In genomic region chr6:43172127-43173007, GRCh38 we compare ENCODE assay signal across 8 cellular contexts. TPM values are rescaled to one million over a fixed set of nuclear protein-coding genes. Genes with fewer than 3 reads are reported as not detected.
DNase-seq lines count a peak whose midpoint lies in the region; ATAC-seq and TF ChIP-seq lines count a peak whose summit lies in the region.

No MANE protein-coding gene starts in this region.

- DNase-seq in AG09309 (ENCODE audit: low read depth) = no peak
- DNase-seq in H7 = peak; percentile 80
- DNase-seq in SJSA1 (ENCODE audit: low read depth in 1 of 2, low spot score in 2 of 2) = peak in 1 of 2 experiments; percentile 38
- peak; percentile 59 for DNase-seq in activated naive CD8-positive, alpha-beta T cell treated with anti-CD3 and anti-CD28 coated beads, Interleukin-2, amount 50 U/mL, for 24 hours
- DNase-seq in hepatic stellate cell (ENCODE audit: low spot score) = peak; percentile 32
- peak; percentile 65 for DNase-seq in prostate gland (ENCODE audit: low spot score)

- no peaks in the 10 kb centered on the region for H3K9me3 Mint-ChIP-seq in activated naive CD8-positive, alpha-beta T cell treated with anti-CD3 and anti-CD28 coated beads, Interleukin-2, amount 50 U/mL, for 24 hours

- TF ChIP-seq CTCF in AG09309 (IDR thresholded peaks at IDR 0.05; ENCODE audit: control insufficient read depth, insufficient read depth, low read depth, low read length, missing control alignments) (no peak), prostate gland (IDR thresholded peaks at IDR 0.05) (no peak)

- WGBS in prostate gland = 2% methylated on average over 43 of the region's 43 CpGs

- intact Hi-C loops in prostate gland (cut with DNase I) = loop anchor here (5.0 kb wide), 1 partner anchor 160 kb away; the partner anchor contains the start of genes KLHDC3 and MEA1

- H3K4me3 Mint-ChIP-seq in activated naive CD8-positive, alpha-beta T cell treated with anti-CD3 and anti-CD28 coated beads, Interleukin-2, amount 50 U/mL, for 24 hours = peak overlapping the region; percentile 98

- H3K4me1 ChIP-seq in SJSA1 (replicated peaks) (peaks cover 31% of the 10 kb centered on the region), prostate gland (replicated peaks) (peaks cover 11% of the 10 kb centered on the region)

- peaks cover 48% of the 10 kb centered on the region for H3K4me1 Mint-ChIP-seq in activated naive CD8-positive, alpha-beta T cell treated with anti-CD3 and anti-CD28 coated beads, Interleukin-2, amount 50 U/mL, for 24 hours

- H3K9me3 ChIP-seq in SJSA1 (replicated peaks) (no peaks in the 10 kb centered on the region), prostate gland (no peaks in the 10 kb centered on the region)

- H3K27me3 ChIP-seq in H7 (ENCODE audit: control insufficient read depth, insufficient read depth, low read length) (peaks cover 3% of the 10 kb centered on the region; the same call in 1 of the 2 replicates), SJSA1 (replicated peaks) (no peaks in the 10 kb centered on the region), prostate gland (replicated peaks; ENCODE audit: insufficient read depth) (no peaks in the 10 kb centered on the region)

- peak overlapping the region; percentile 78 for H3K4me3 ChIP-seq in AG09309 (ENCODE audit: control insufficient read depth, low read depth, low read length)
- peak overlapping the region; percentile 84 for H3K4me3 ChIP-seq in H7 (ENCODE audit: insufficient read depth, low read depth, low read length)
- peak overlapping the region; percentile 96 for H3K4me3 ChIP-seq in SJSA1
- H3K4me3 ChIP-seq in prostate gland = peak overlapping the region; percentile 96 to 98

- H3K27ac ChIP-seq in SJSA1 = peak overlapping the region; percentile 62
- H3K27ac ChIP-seq in prostate gland = peak overlapping the region; percentile 99 to 100

- no peak for ATAC-seq in activated naive CD8-positive, alpha-beta T cell treated with anti-CD3 and anti-CD28 coated beads, Interleukin-2, amount 50 U/mL, for 24 hours
- ATAC-seq in HG03432 (IDR thresholded peaks at IDR 0.05; ENCODE audit: unreplicated experiment) (no peak), HG02678 (IDR thresholded peaks at IDR 0.05; ENCODE audit: unreplicated experiment) (no peak)

- H3K36me3 Mint-ChIP-seq in activated naive CD8-positive, alpha-beta T cell treated with anti-CD3 and anti-CD28 coated beads, Interleukin-2, amount 50 U/mL, for 24 hours (ENCODE audit: low read depth) = peaks cover 24% of the 10 kb centered on the region

- peaks cover 2% of the 10 kb centered on the region for H3K27me3 Mint-ChIP-seq in activated naive CD8-positive, alpha-beta T cell treated with anti-CD3 and anti-CD28 coated beads, Interleukin-2, amount 50 U/mL, for 24 hours

- peak; percentile 38 for TF ChIP-seq POLR2A in prostate gland (IDR thresholded peaks at IDR 0.05)

- H3K36me3 ChIP-seq in H7 (replicated peaks; ENCODE audit: control insufficient read depth, insufficient read depth, low read length) (peaks cover 16% of the 10 kb centered on the region), SJSA1 (peaks cover 46% of the 10 kb centered on the region), prostate gland (peaks cover 2 to 8% of the 10 kb centered on the region in 2 donors)

- peak overlapping the region; percentile 81 for H3K27ac Mint-ChIP-seq in activated naive CD8-positive, alpha-beta T cell treated with anti-CD3 and anti-CD28 coated beads, Interleukin-2, amount 50 U/mL, for 24 hours

RNA-seq across cellular contexts. Expression of gene SRF, which starts 1.3 kb away (rescaled TPM):
- 48.3 and 52.2 TPM in 2 replicates for total RNA-seq in H7 (2014; rRNA removed; shearing (Covaris generic))
- total RNA-seq in SJSA1 (2014; rRNA removed; shearing (Covaris generic)) = 37.8 and 47.8 TPM in 2 replicates
- 10 to 100 TPM; 40.5 to 56.3 TPM for total RNA-seq in prostate gland

RNA-seq across cellular contexts. Expression of gene CUL9, which starts 9.6 kb away (rescaled TPM):
- total RNA-seq in H7 (2014; rRNA removed; shearing (Covaris generic)) = 9.4 and 10.9 TPM in 2 replicates
- 8.3 and 15.7 TPM in 2 replicates for total RNA-seq in SJSA1 (2014; rRNA removed; shearing (Covaris generic))
- total RNA-seq in prostate gland = 10 to 100 TPM; 22.9 to 87.0 TPM

RNA-seq across cellular contexts. Expression of gene DNPH1, which starts 56.9 kb away (rescaled TPM):
- total RNA-seq in H7 (2014; rRNA removed; shearing (Covaris generic)) = 73.6 and 85.3 TPM in 2 replicates
- total RNA-seq in SJSA1 (2014; rRNA removed; shearing (Covaris generic)) = 35.7 and 71.5 TPM in 2 replicates
- 100 to 1,000 TPM in 1 of 2 donors, 10 to 100 TPM in 1; 40.3 to 138 TPM for total RNA-seq in prostate gland
